Comparison of ENCODE assay signal across 1 cellular context in genomic region chr1:229326601-229327000, GRCh38.
TF ChIP-seq lines count a peak whose summit lies in the region.

No MANE protein-coding gene starts in this region.

TF ChIP-seq in HepG2, 621 proteins besides CTCF, POLR2A, EP300 and RAD21:
- TF ChIP-seq GRHL1 (CRISPR knock-in tag; conservative IDR thresholded peaks at IDR 0.05) (no peak), CBX1 (IDR thresholded peaks at IDR 0.05; ENCODE audit: low read depth) (no peak), STAT5B (CRISPR knock-in tag; IDR thresholded peaks at IDR 0.05) (no peak), TERF1 (CRISPR knock-in tag; IDR thresholded peaks at IDR 0.05) (no peak), AGO2 (optimal IDR thresholded peaks at IDR 0.05; ENCODE audit: low read depth, low read length) (peak; percentile 40), JDP2 (CRISPR knock-in tag; IDR thresholded peaks at IDR 0.05; ENCODE audit: borderline replicate concordance) (no peak), ZNF101 (CRISPR knock-in tag; IDR thresholded peaks at IDR 0.05; ENCODE audit: borderline replicate concordance, low read depth) (no peak)
